ENCODE assay signal across 8 cellular contexts in the genomic region with DNA sequence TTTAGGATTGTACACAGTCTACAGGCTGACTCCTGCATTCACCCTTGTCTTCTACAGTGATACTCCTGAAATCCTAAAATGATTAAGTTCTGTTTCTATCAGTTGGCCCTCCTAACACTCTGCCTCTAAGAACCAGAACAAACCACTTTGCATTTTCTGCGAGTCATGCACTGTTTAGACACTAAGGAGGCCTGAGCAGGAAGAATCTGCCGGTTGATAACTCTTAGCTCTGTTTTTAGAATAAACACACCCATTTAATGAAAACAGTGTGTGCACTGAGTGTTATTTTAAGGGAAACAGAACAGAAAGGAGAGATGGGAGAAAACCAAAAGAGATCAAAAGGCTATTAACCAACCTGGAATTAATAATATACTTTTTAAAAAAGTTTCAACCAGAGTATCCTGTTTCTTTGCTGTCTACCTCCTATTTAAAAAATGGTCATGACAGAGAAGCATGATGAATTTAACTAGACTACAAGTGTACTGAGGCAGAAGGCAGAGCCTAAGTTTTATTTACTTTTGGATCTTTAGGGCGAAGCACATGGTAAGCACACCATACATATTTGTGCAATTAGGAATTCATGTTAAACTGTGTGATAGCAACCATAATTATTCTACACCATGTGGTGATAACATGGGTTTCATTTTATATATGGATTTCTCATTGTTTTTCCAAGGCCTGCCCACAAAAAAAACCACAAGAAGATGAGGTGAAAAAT. TPM values are rescaled to one million over a fixed set of nuclear protein-coding genes. Genes with fewer than 3 reads are reported as not detected.
A peak's percentile ranks its signal among the peaks of the same experiment; 100 is the strongest.
DNase-seq lines count a peak whose midpoint lies in the region; FAIRE-seq and TF ChIP-seq lines count a peak whose summit lies in the region.
"Had no signal": no experiment of that assay in that cellular context is flagged by ENCODE, and none has a peak within 500 bp of the region (broad histone marks: within the 10 kb centered on the region; RNA-seq: fewer than 3 reads in every experiment).

No MANE protein-coding gene starts in this region.

- FAIRE-seq in H54 (lab: Jason Lieb, UNC) = peak; percentile 67

- no peak for TF ChIP-seq POLR2A in H54 (IDR thresholded peaks at IDR 0.05; ENCODE audit: low read depth, low read length)

- no peak for TF ChIP-seq CTCF in astrocyte of the spinal cord (IDR thresholded peaks at IDR 0.05; ENCODE audit: low read depth, low read length)

- DNase-seq in H54 (ENCODE audit: insufficient read length, low spot score) (no peak), astrocyte of the spinal cord (ENCODE audit: low read depth, low spot score) (peak; percentile 71), myocyte (ENCODE audit: low read depth) (peak; percentile 8), NCI-H446 treated with DMSO at 0.1 percent for 48 hours (lab: John Stamatoyannopoulos, UW) (no peak), hypothalamus (lab: John Stamatoyannopoulos, UW) (no peak)
- DNase-seq in activated naive CD4-positive, alpha-beta T cell treated with Interleukin-2 at 50 U/mL for 16 hours = no peak
- DNase-seq: activated CD8-positive, alpha-beta memory T cell treated with anti-CD3 and anti-CD28 coated beads for 24 hours; caudate nucleus had no signal

- in situ Hi-C loops in astrocyte of the spinal cord (cut with HindIII; ENCODE audit: low sequenced_read_pairs) = no loop called here

- H3K4me3 ChIP-seq in astrocyte of the spinal cord (ENCODE audit: low read depth, low read length) = no peak overlapping the region

RNA-seq across cellular contexts. Expression of gene SSB, which starts 22.7 kb away (rescaled TPM):
- total RNA-seq in myocyte = 115 and 134 TPM in 2 replicates
- polyA plus RNA-seq in myocyte (2012) = 53.8 TPM

RNA-seq across cellular contexts. Expression of gene KLHL23, which starts 42.3 kb away (rescaled TPM):
- 6.0 and 6.1 TPM in 2 replicates for total RNA-seq in myocyte
- 0.83 TPM for polyA plus RNA-seq in myocyte (2012)

RNA-seq across cellular contexts. Expression of gene METTL5, which starts 48.8 kb away (rescaled TPM):
- total RNA-seq in myocyte = 48.2 and 51.4 TPM in 2 replicates
- 48.2 TPM for polyA plus RNA-seq in myocyte (2012)

RNA-seq across cellular contexts. Expression of gene UBR3, which starts 51.3 kb away (rescaled TPM):
- total RNA-seq in myocyte = 59.6 and 61.0 TPM in 2 replicates
- 12.4 TPM for polyA plus RNA-seq in myocyte (2012)

Comparison
In these comparisons a context has a peak if more than half of its experiments do, and no peak if none do; other contexts are left out.
1. DNase-seq: peak in astrocyte of the spinal cord (single experiment) and myocyte (single experiment); none in H54 (single experiment), activated naive CD4-positive, alpha-beta T cell treated with Interleukin-2 at 50 U/mL for 16 hours (single experiment), NCI-H446 treated with DMSO at 0.1 percent for 48 hours (single experiment) and hypothalamus (0 of 51).